Comparison of ENCODE assay signal across 8 cellular contexts in the genomic region with DNA sequence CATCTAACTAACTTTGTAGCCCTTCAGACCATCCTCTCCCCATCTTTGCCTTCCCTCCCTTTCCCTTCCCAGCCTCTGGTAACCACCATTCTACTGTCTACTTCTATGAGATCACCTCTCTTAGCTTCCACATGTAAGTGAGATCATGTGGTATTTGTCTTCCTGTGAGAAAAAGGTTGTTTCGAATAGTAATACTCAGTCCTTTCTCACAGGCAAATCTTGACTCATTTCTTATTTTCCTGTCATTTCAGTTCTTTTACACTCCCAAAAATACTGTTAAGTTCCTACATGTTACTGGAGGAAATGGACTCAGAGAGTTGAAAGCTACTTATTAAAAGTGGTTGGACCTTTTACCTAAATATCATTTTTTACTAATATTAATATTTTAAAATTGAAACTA.
DNase-seq lines count a peak whose midpoint lies in the region; ATAC-seq and TF ChIP-seq lines count a peak whose summit lies in the region.

No MANE protein-coding gene starts in this region.

- no peak overlapping the region for H2BK15ac ChIP-seq in neuronal stem cell (ENCODE audit: low read length)

- no peak for TF ChIP-seq POLR2A in vagina (IDR thresholded peaks at IDR 0.05)
- no peak for TF ChIP-seq POLR2A in erythroblast (IDR thresholded peaks at IDR 0.05; ENCODE audit: low read length)

- WGBS in neuronal stem cell (ENCODE audit: extremely low coverage in 2 of 2, insufficient read length in 2 of 2, insufficient replicate concordance in 1 of 2), 2 donors, result no CpG with 5 or more reads among the region's 1 CpG

- H2BK5ac ChIP-seq in neuronal stem cell (ENCODE audit: low read length), result no peak overlapping the region

- H3K4me3 ChIP-seq in H7 (ENCODE audit: insufficient read depth, low read depth, low read length), result no peak overlapping the region
- H3K4me3 ChIP-seq in vagina, result no peak overlapping the region
- no peak overlapping the region for H3K4me3 ChIP-seq in neuronal stem cell (ENCODE audit: low read length in 2 of 2)

- H3K4ac ChIP-seq in neuronal stem cell (ENCODE audit: low read length), result no peak overlapping the region

- H3K27me3 Mint-ChIP-seq in immature natural killer cell (ENCODE audit: low read depth in 3 of 3), result no peaks in the 10 kb centered on the region

- H3K14ac ChIP-seq in neuronal stem cell (ENCODE audit: low read length), result no peak overlapping the region

- no peak overlapping the region for H3K18ac ChIP-seq in neuronal stem cell (ENCODE audit: low read length)

- no peaks in the 10 kb centered on the region for H3K36me3 ChIP-seq in H7 (replicated peaks; ENCODE audit: control insufficient read depth, insufficient read depth, low read length)
- no peaks in the 10 kb centered on the region for H3K36me3 ChIP-seq in vagina
- peaks cover 0 to 40% of the 10 kb centered on the region in 2 donors for H3K36me3 ChIP-seq in neuronal stem cell (replicated peaks in 1 of 2; ENCODE audit: control insufficient read depth in 2 of 2, insufficient read depth in 2 of 2, low read length in 2 of 2)

- H3K9me3 Mint-ChIP-seq in immature natural killer cell, result no peaks in the 10 kb centered on the region

- H2BK120ac ChIP-seq in neuronal stem cell (ENCODE audit: low read depth, low read length), result no peak overlapping the region

- ATAC-seq in GM18873 (IDR thresholded peaks at IDR 0.05; ENCODE audit: low FRiP score, unreplicated experiment) (peak; percentile 84), GM21529 (IDR thresholded peaks at IDR 0.05; ENCODE audit: unreplicated experiment) (peak; percentile 71), HG03139 (IDR thresholded peaks at IDR 0.05; ENCODE audit: unreplicated experiment) (peak; percentile 50)

- no peak overlapping the region for H4K8ac ChIP-seq in neuronal stem cell (ENCODE audit: low read depth, low read length)

- H3K27me3 ChIP-seq in H7 (ENCODE audit: control insufficient read depth, insufficient read depth, low read length) (no peaks in the 10 kb centered on the region), vagina (no peaks in the 10 kb centered on the region), neuronal stem cell (ENCODE audit: control insufficient read depth in 3 of 3, insufficient read depth in 3 of 3, low read depth in 1 of 3, low read length in 3 of 3) (no peaks in the 10 kb centered on the region)

- peaks cover 0 to 7% (median 4%) of the 10 kb centered on the region in 3 donors for H3K36me3 Mint-ChIP-seq in immature natural killer cell

- no peaks in the 10 kb centered on the region for H3K79me1 ChIP-seq in neuronal stem cell (ENCODE audit: low read depth, low read length)

- no peak for TF ChIP-seq CTCF in vagina (IDR thresholded peaks at IDR 0.05)

- DNase-seq in immature natural killer cell, result peak in 2 of 3 donors; percentile 4 to 20
- no peak for DNase-seq in H7
- DNase-seq in vagina (ENCODE audit: extremely low spot score in 2 of 2), result no peak
- no peak for DNase-seq in erythroblast (lab: John Stamatoyannopoulos, UW)
- DNase-seq in neuronal stem cell (ENCODE audit: low spot score), result no peak

- no peak overlapping the region for H3K9ac ChIP-seq in neuronal stem cell (ENCODE audit: low read depth, low read length, poor library complexity)

- H3K4me3 Mint-ChIP-seq in immature natural killer cell, result peak overlapping the region in 3 of 5 donors; percentile 38 to 57 (median 42)

- H3K27ac Mint-ChIP-seq in immature natural killer cell, result peak overlapping the region in 5 of 6 donors; percentile 1 to 85 (median 79)

- H2AK5ac ChIP-seq in neuronal stem cell (ENCODE audit: low read depth, low read length), result no peak overlapping the region

- no peaks in the 10 kb centered on the region for H3K9me3 ChIP-seq in vagina
- peaks cover 0 to 19% of the 10 kb centered on the region in 2 donors for H3K9me3 ChIP-seq in neuronal stem cell (replicated peaks in 1 of 2; ENCODE audit: control insufficient read depth in 2 of 2, insufficient read depth in 1 of 2, low read depth in 1 of 2, low read length in 2 of 2)

- no peak overlapping the region for H3K23ac ChIP-seq in neuronal stem cell (ENCODE audit: low read depth, low read length, poor library complexity)

- H3K4me2 ChIP-seq in neuronal stem cell (ENCODE audit: insufficient read depth, low read length, poor library complexity, severe bottlenecking), result no peak overlapping the region

- H2AFZ ChIP-seq in neuronal stem cell (ENCODE audit: low read length), result no peak overlapping the region

- H3K4me1 ChIP-seq in vagina, result no peaks in the 10 kb centered on the region
- H3K4me1 ChIP-seq in neuronal stem cell (ENCODE audit: control insufficient read depth in 2 of 2, insufficient read depth in 1 of 2, low read depth in 1 of 2, low read length in 2 of 2), result peaks cover 0 to 3% of the 10 kb centered on the region in 2 donors

- intact Hi-C loops in vagina (cut with DNase I), result no loop called here

- no peak overlapping the region for H4K91ac ChIP-seq in neuronal stem cell (ENCODE audit: low read depth, low read length, poor library complexity)

- no peak overlapping the region for H2BK12ac ChIP-seq in neuronal stem cell (ENCODE audit: low read length)

- peaks cover 5 to 34% of the 10 kb centered on the region in 2 donors for H3K4me1 Mint-ChIP-seq in immature natural killer cell

- H3K27ac ChIP-seq in vagina, result no peak overlapping the region
- H3K27ac ChIP-seq in neuronal stem cell (replicated peaks; ENCODE audit: low read length), result no peak overlapping the region

Comparison
In these comparisons a context has a peak if more than half of its experiments do, and no peak if none do; other contexts are left out.
1. DNase-seq: peak in immature natural killer cell (2 of 3); none in H7 (single experiment), vagina (0 of 2), erythroblast (0 of 2) and neuronal stem cell (single experiment).
2. Peak in every context shown above with its lines, with median percentiles within 50 percentile points of each other: ATAC-seq.